ENCODE assay signal across 30 cellular contexts in genomic region chr2:28934769-28935168, GRCh38. TPM values are rescaled to one million over a fixed set of nuclear protein-coding genes. Genes with fewer than 3 reads are reported as not detected.
"Had no signal": no experiment of that assay in that cellular context is flagged by ENCODE, and none has a peak within 500 bp of the region (broad histone marks: within the 10 kb centered on the region; RNA-seq: fewer than 3 reads in every experiment).

No MANE protein-coding gene starts in this region.

- H3K9me3 ChIP-seq: adrenal gland, body of pancreas, breast epithelium had no signal

- FAIRE-seq: astrocyte, TTC549 had no signal

- H3K4me1 ChIP-seq: adrenal gland, body of pancreas, breast epithelium had no signal

- ATAC-seq: activated CD8-positive, alpha-beta T cell treated with anti-CD3 and anti-CD28 coated beads for 36 hours; activated naive CD4-positive, alpha-beta T cell treated with anti-CD3 and anti-CD28 coated beads, Interleukin-2, amount 50 U/mL, for 72 hours; body of pancreas had no signal

- H3K27ac ChIP-seq: adrenal gland, body of pancreas, brain microvascular endothelial cell, breast epithelium, VCaP had no signal

- H3K27me3 ChIP-seq: adrenal gland, body of pancreas, brain microvascular endothelial cell, breast epithelium had no signal

- H3K4me3 ChIP-seq: adrenal gland, body of pancreas, breast epithelium had no signal

- DNase-seq: activated B cell treated with CpG ODN at 0.5 μM for 24 hours; activated CD4-positive, alpha-beta memory T cell treated with anti-CD3 and anti-CD28 coated beads for 36 hours; activated CD4-positive, alpha-beta T cell treated with anti-CD3 and anti-CD28 coated beads for 4 hours; activated CD4-positive, alpha-beta T cell treated with anti-CD3 and anti-CD28 coated beads, Interleukin-2, amount 10 ng/mL, durations not matched to agents 24 days and 14 days; activated CD4-positive, alpha-beta T cell treated with anti-CD3 and anti-CD28 coated beads, Interleukin-2, amount 50 U/mL, for 1 hour; activated CD4-positive, alpha-beta T cell treated with anti-CD3 and anti-CD28 coated beads, Interleukin-2, amount 50 U/mL, for 4 hours; activated CD4-positive, CD25-positive, alpha-beta regulatory T cell treated with anti-CD3 and anti-CD28 coated beads, Interleukin-2, amount 50 U/mL, for 72 hours; activated CD8-positive, alpha-beta memory T cell treated with anti-CD3 and anti-CD28 coated beads, Interleukin-2, amount 50 U/mL, for 4 hours; activated CD8-positive, alpha-beta T cell treated with anti-CD3 and anti-CD28 coated beads for 36 hours; activated effector memory CD4-positive, alpha-beta T cell treated with Interleukin-2 at 50 U/mL for 16 hours; activated gamma-delta T cell; activated naive CD4-positive, alpha-beta T cell treated with anti-CD3 and anti-CD28 coated beads for 36 hours; activated naive CD4-positive, alpha-beta T cell treated with anti-CD3 and anti-CD28 coated beads, Interleukin-2, amount 50 U/mL, for 16 hours; activated naive CD8-positive, alpha-beta T cell treated with anti-CD3 and anti-CD28 coated beads for 36 hours; activated T-cell treated with anti-CD3 and anti-CD28 coated beads, Interleukin-2, amount 50 U/mL, for 24 hours; activated T-cell treated with anti-CD3 and anti-CD28 coated beads, Interleukin-2, amount 50 U/mL, for 48 hours; adrenal gland; amniotic stem cell; aorta; body of pancreas; brain microvascular endothelial cell; central memory CD4-positive, alpha-beta T cell; T-helper 1 cell; T-helper 2 cell; T-helper 9 cell had no signal

RNA-seq across cellular contexts. Expression of gene TOGARAM2, which starts 46.3 kb away (rescaled TPM):
- total RNA-seq: activated B cell treated with CpG ODN at 0.5 μM for 24 hours had no signal
